In the genomic region with DNA sequence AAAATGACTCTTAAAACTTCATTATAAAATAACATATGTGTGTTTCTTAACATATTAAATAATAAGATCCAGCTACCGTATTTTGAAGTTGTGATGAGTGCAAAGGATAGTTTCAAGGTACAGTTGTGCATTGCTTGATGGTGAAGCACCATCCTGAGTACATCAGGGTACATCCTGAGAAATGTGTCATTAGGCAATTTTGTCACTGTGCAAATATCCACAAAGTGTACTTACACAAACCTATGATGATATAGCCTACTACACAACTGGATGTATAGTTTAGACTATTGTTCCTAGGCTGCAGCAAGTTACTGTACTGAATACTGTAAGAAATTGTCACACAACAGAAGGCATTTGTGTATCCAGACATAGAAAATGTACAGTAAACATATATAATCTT, we compare ENCODE assay signal across 27 cellular contexts. TPM values are rescaled to one million over a fixed set of nuclear protein-coding genes. Genes with fewer than 3 reads are reported as not detected.
"Had no signal": no experiment of that assay in that cellular context is flagged by ENCODE, and none has a peak within 500 bp of the region (broad histone marks: within the 10 kb centered on the region; RNA-seq: fewer than 3 reads in every experiment).

No MANE protein-coding gene starts in this region.

- H3K36me3 Mint-ChIP-seq: mesothelial cell of epicardium; naive B cell; natural killer cell; neural progenitor cell; stimulated activated naive B cell treated with anti-CD40 and anti-IgM and Interleukin-4, amounts not matched to agents 10 μg/mL and 1 μg/mL and 100 μg/mL, for 72 hours had no signal

- H3K9me3 Mint-ChIP-seq: natural killer cell; neural progenitor cell; stimulated activated naive B cell treated with anti-CD40 and anti-IgM and Interleukin-4, amounts not matched to agents 10 μg/mL and 1 μg/mL and 100 μg/mL, for 72 hours had no signal

- H3K9ac ChIP-seq: neural progenitor cell, parathyroid adenoma had no signal

- DNase-seq: islet precursor cell; left ventricle myocardium inferior; mesendoderm; naive B cell; natural killer cell; nephron progenitor cell; occipital lobe; psoas muscle; stimulated activated CD4-positive, alpha-beta T cell treated with anti-CD3 and anti-CD28 coated beads, Interleukin-12 subunit alpha, Interleukin-12 subunit beta, amount 100 ng/mL, for 4 hours; stimulated activated CD4-positive, alpha-beta T cell treated with anti-CD3 and anti-CD28 coated beads, Interleukin-15, amount 100 ng/mL, for 24 hours; stimulated activated CD4-positive, alpha-beta T cell treated with anti-CD3 and anti-CD28 coated beads, Interleukin-2, amount 100 ng/mL, for 24 hours; stimulated activated CD4-positive, alpha-beta T cell treated with anti-CD3 and anti-CD28 coated beads, Interleukin-4, amount 100 ng/mL, for 1 hour; stimulated activated naive B cell treated with anti-CD40 and anti-IgM and Interleukin-4, amounts not matched to agents 10 μg/mL and 1 μg/mL and 100 μg/mL, for 72 hours; stimulated activated naive CD8-positive, alpha-beta T cell treated with anti-CD3 and anti-CD28 coated beads, Interleukin-15, Interleukin-2, amounts not matched to agents 100 U/mL and 50 U/mL, for 24 hours; stomach; testis; thyroid gland; transverse colon; upper lobe of left lung had no signal

- H3K4me1 ChIP-seq: neural progenitor cell, parathyroid adenoma, vagina had no signal

- H3K36me3 ChIP-seq: left ventricle myocardium inferior, neural progenitor cell, neutrophil, stomach, thyroid gland, transverse colon, upper lobe of left lung, vagina had no signal

- H3K27ac ChIP-seq: left ventricle myocardium inferior, neural progenitor cell, neutrophil, parathyroid adenoma, psoas muscle, skin epidermis, stomach, testis, thyroid gland, transverse colon, upper lobe of left lung, vagina had no signal

- H3K9me3 ChIP-seq: left ventricle myocardium inferior, neutrophil, psoas muscle, stomach, testis, thyroid gland, transverse colon, upper lobe of left lung, vagina had no signal

- ATAC-seq: natural killer cell; psoas muscle; sciatic nerve; stimulated activated naive B cell treated with anti-CD40 and anti-IgM and Interleukin-4, amounts not matched to agents 10 μg/mL and 1 μg/mL and 100 μg/mL, for 72 hours; stimulated activated naive CD8-positive, alpha-beta T cell treated with anti-CD3 and anti-CD28 coated beads, Interleukin-15, Interleukin-2, amounts not matched to agents 100 U/mL and 50 U/mL, for 24 hours had no signal

- H2AFZ ChIP-seq: neural progenitor cell, parathyroid adenoma had no signal

- H3K4me3 Mint-ChIP-seq: mesothelial cell of epicardium; naive B cell; natural killer cell; nephron progenitor cell; neural progenitor cell; stimulated activated naive B cell treated with anti-CD40 and anti-IgM and Interleukin-4, amounts not matched to agents 10 μg/mL and 1 μg/mL and 100 μg/mL, for 72 hours had no signal

- H3K4me1 Mint-ChIP-seq: naive B cell; natural killer cell; nephron progenitor cell; neural progenitor cell; stimulated activated naive B cell treated with anti-CD40 and anti-IgM and Interleukin-4, amounts not matched to agents 10 μg/mL and 1 μg/mL and 100 μg/mL, for 72 hours had no signal

- H3K27me3 Mint-ChIP-seq: stimulated activated naive B cell treated with anti-CD40 and anti-IgM and Interleukin-4, amounts not matched to agents 10 μg/mL and 1 μg/mL and 100 μg/mL, for 72 hours had no signal

- H3K4me3 ChIP-seq: left ventricle myocardium inferior, lung, neural progenitor cell, psoas muscle, skin epidermis, stomach, testis, thyroid gland, transverse colon, upper lobe of left lung, vagina had no signal

- H3K27me3 ChIP-seq: neural progenitor cell, neutrophil, stomach, testis, thyroid gland, transverse colon, upper lobe of left lung, vagina had no signal

- H3K27ac Mint-ChIP-seq: mesothelial cell of epicardium; naive B cell; natural killer cell; nephron progenitor cell; neural progenitor cell; stimulated activated naive B cell treated with anti-CD40 and anti-IgM and Interleukin-4, amounts not matched to agents 10 μg/mL and 1 μg/mL and 100 μg/mL, for 72 hours had no signal

- H3K4me2 ChIP-seq: neural progenitor cell had no signal

RNA-seq across cellular contexts. Expression of a gene that starts 20.8 kb away (rescaled TPM):
- total RNA-seq: natural killer cell had no signal
